In genomic region chr5:6435356-6435755, GRCh38 we compare ENCODE assay signal across 9 cellular contexts. TPM values are rescaled to one million over a fixed set of nuclear protein-coding genes. Genes with fewer than 3 reads are reported as not detected.
DNase-seq lines count a peak whose midpoint lies in the region; ATAC-seq and TF ChIP-seq lines count a peak whose summit lies in the region.
"Had no signal": no experiment of that assay in that cellular context is flagged by ENCODE, and none has a peak within 500 bp of the region (broad histone marks: within the 10 kb centered on the region; RNA-seq: fewer than 3 reads in every experiment).

No MANE protein-coding gene starts in this region.

- no peak for ATAC-seq in HG03045 (IDR thresholded peaks at IDR 0.05; ENCODE audit: unreplicated experiment)

- H3K4me3 Mint-ChIP-seq in progenitor cell of endocrine pancreas (ENCODE audit: low read depth): no peak overlapping the region

- DNase-seq in activated CD8-positive, alpha-beta memory T cell treated with anti-CD3 and anti-CD28 coated beads for 24 hours: peak; percentile 54
- no peak for DNase-seq in activated CD8-positive, alpha-beta memory T cell treated with anti-CD3 and anti-CD28 coated beads, Interleukin-2, amount 50 U/mL, for 4 hours
- DNase-seq in LHCN-M2 (ENCODE audit: low read depth) (peak; percentile 4), ecto neural progenitor cell (ENCODE audit: low spot score) (peak; percentile 56), progenitor cell of endocrine pancreas (ENCODE audit: low spot score, unreplicated experiment) (peak; percentile 28), HuH-7.5 (ENCODE audit: low spot score) (no peak)
- DNase-seq in activated T-cell treated with anti-CD3 and anti-CD28 coated beads, Interleukin-2, amount 50 U/mL, for 1 hour: no peak
- DNase-seq: NCI-H2081 treated with DMSO at 0.1 percent for 48 hours had no signal

- peaks cover 8% of the 10 kb centered on the region for H3K9me3 Mint-ChIP-seq in progenitor cell of endocrine pancreas (ENCODE audit: low read depth)

- H3K36me3 Mint-ChIP-seq in progenitor cell of endocrine pancreas (ENCODE audit: insufficient read depth): no peaks in the 10 kb centered on the region

- no peaks in the 10 kb centered on the region for H3K4me1 Mint-ChIP-seq in progenitor cell of endocrine pancreas (ENCODE audit: low read depth)

- no peak overlapping the region for H3K27ac Mint-ChIP-seq in progenitor cell of endocrine pancreas

- H3K27me3 Mint-ChIP-seq in progenitor cell of endocrine pancreas: peaks cover 54% of the 10 kb centered on the region

- peak; percentile 62 for TF ChIP-seq CTCF in progenitor cell of endocrine pancreas (IDR thresholded peaks at IDR 0.05; ENCODE audit: unreplicated experiment)

RNA-seq across cellular contexts. Expression of gene UBE2QL1, which starts 13.3 kb away (rescaled TPM):
- total RNA-seq in LHCN-M2 (2014; rRNA removed): not detected in 2 replicates
- not detected for polyA plus RNA-seq in LHCN-M2 (2012)
- 2.5 and 2.9 TPM in 2 replicates for total RNA-seq in progenitor cell of endocrine pancreas

RNA-seq across cellular contexts. Expression of gene MED10, which starts 57.0 kb away (rescaled TPM):
- total RNA-seq in LHCN-M2 (2014; rRNA removed): 13.4 and 19.6 TPM in 2 replicates
- polyA plus RNA-seq in LHCN-M2 (2012): 44.1 TPM
- total RNA-seq in progenitor cell of endocrine pancreas: 27.1 and 28.7 TPM in 2 replicates

Comparison
In these comparisons a context has a peak if more than half of its experiments do, and no peak if none do; other contexts are left out.
1. DNase-seq: peak in activated CD8-positive, alpha-beta memory T cell treated with anti-CD3 and anti-CD28 coated beads for 24 hours (single experiment), LHCN-M2 (single experiment), ecto neural progenitor cell (single experiment) and progenitor cell of endocrine pancreas (single experiment); none in activated CD8-positive, alpha-beta memory T cell treated with anti-CD3 and anti-CD28 coated beads, Interleukin-2, amount 50 U/mL, for 4 hours (single experiment), HuH-7.5 (single experiment) and activated T-cell treated with anti-CD3 and anti-CD28 coated beads, Interleukin-2, amount 50 U/mL, for 1 hour (single experiment).